Comparison of ENCODE assay signal across 16 cellular contexts in the genomic region with DNA sequence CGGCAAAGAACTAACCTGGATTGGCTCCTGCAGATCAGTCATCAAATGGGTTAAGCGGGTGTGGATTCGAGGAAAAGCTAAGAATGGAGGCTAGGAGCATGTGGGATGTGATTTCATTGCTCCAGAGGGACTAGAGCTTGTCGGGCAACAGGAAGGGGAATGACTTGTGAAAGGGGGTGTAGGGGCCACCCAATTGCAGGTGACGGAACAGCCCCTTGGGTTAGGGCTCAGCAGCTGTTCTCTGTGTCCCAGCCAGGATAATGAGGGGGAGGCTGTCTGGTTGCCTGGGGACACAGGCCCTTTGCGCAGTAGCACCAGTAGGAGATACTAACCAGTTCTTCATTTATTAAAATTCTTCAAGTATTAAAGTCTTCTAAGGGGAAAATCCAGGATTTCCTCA.
"Had no signal": no experiment of that assay in that cellular context is flagged by ENCODE, and none has a peak within 500 bp of the region (broad histone marks: within the 10 kb centered on the region; RNA-seq: fewer than 3 reads in every experiment).

No MANE protein-coding gene starts in this region.

- H3K9me3 Mint-ChIP-seq: activated naive CD8-positive, alpha-beta T cell treated with anti-CD3 and anti-CD28 coated beads, Interleukin-2, amount 10 ng/mL, durations not matched to agents 7 days and 5 days; activated T-helper 1 cell treated with anti-CD3 and anti-CD28 coated beads, Interleukin-12 subunit alpha, Interleukin-12 subunit beta, Interleukin-2, Interleukin-4 antibody, amounts not matched to agents 30 ng/mL and 10 ng/mL and 1 ng/mL, durations not matched to agents 14 hours and 24 hours and 36 hours; dendritic cell treated with granulocyte-macrophage colony-stimulating factor and Interleukin-4, amounts not matched to agents 40 ng/mL and 50 ng/mL, for 4 days; effector memory CD8-positive, alpha-beta T cell had no signal

- DNase-seq: activated CD4-positive, alpha-beta T cell treated with anti-CD3 and anti-CD28 coated beads, Interleukin-2, amount 50 U/mL, for 1 hour; activated CD4-positive, CD25-positive, alpha-beta regulatory T cell; activated naive CD8-positive, alpha-beta T cell treated with anti-CD3 and anti-CD28 coated beads, Interleukin-2, amount 10 ng/mL, durations not matched to agents 7 days and 5 days; brain microvascular endothelial cell; cerebellar nuclear complex; effector memory CD8-positive, alpha-beta T cell; head of caudate nucleus; left colon; midbrain; stomach; T-helper 17 cell; testis; upper lobe of left lung had no signal

- H3K27ac Mint-ChIP-seq: activated naive CD8-positive, alpha-beta T cell treated with anti-CD3 and anti-CD28 coated beads, Interleukin-2, amount 10 ng/mL, durations not matched to agents 7 days and 5 days; activated T-helper 1 cell treated with anti-CD3 and anti-CD28 coated beads, Interleukin-12 subunit alpha, Interleukin-12 subunit beta, Interleukin-2, Interleukin-4 antibody, amounts not matched to agents 30 ng/mL and 10 ng/mL and 1 ng/mL, durations not matched to agents 14 hours and 24 hours and 36 hours; dendritic cell treated with granulocyte-macrophage colony-stimulating factor and Interleukin-4, amounts not matched to agents 40 ng/mL and 50 ng/mL, for 4 days; effector memory CD8-positive, alpha-beta T cell; T-helper 17 cell had no signal

- H3K27me3 ChIP-seq: brain microvascular endothelial cell, stomach, testis, upper lobe of left lung had no signal

- H3K4me3 Mint-ChIP-seq: activated naive CD8-positive, alpha-beta T cell treated with anti-CD3 and anti-CD28 coated beads, Interleukin-2, amount 10 ng/mL, durations not matched to agents 7 days and 5 days; activated T-helper 1 cell treated with anti-CD3 and anti-CD28 coated beads, Interleukin-12 subunit alpha, Interleukin-12 subunit beta, Interleukin-2, Interleukin-4 antibody, amounts not matched to agents 30 ng/mL and 10 ng/mL and 1 ng/mL, durations not matched to agents 14 hours and 24 hours and 36 hours; dendritic cell treated with granulocyte-macrophage colony-stimulating factor and Interleukin-4, amounts not matched to agents 40 ng/mL and 50 ng/mL, for 4 days; effector memory CD8-positive, alpha-beta T cell; T-helper 17 cell had no signal

- H3K27ac ChIP-seq: brain microvascular endothelial cell, epithelial cell of prostate, stomach, testis, upper lobe of left lung had no signal

- H3K4me1 ChIP-seq: testis had no signal

- H3K36me3 Mint-ChIP-seq: activated naive CD8-positive, alpha-beta T cell treated with anti-CD3 and anti-CD28 coated beads, Interleukin-2, amount 10 ng/mL, durations not matched to agents 7 days and 5 days had no signal

- H3K36me3 ChIP-seq: brain microvascular endothelial cell, stomach, upper lobe of left lung had no signal

- H3K4me3 ChIP-seq: stomach, testis, upper lobe of left lung had no signal

- ATAC-seq: effector memory CD8-positive, alpha-beta T cell; left colon; T-helper 17 cell had no signal

- H3K9me3 ChIP-seq: stomach, testis, upper lobe of left lung had no signal
